ENCODE assay signal across 22 cellular contexts in genomic region chr6:108974201-108974600, GRCh38.
"Had no signal": no experiment of that assay in that cellular context is flagged by ENCODE, and none has a peak within 500 bp of the region (broad histone marks: within the 10 kb centered on the region; RNA-seq: fewer than 3 reads in every experiment).

No MANE protein-coding gene starts in this region.

- ATAC-seq: K562 had no signal

- H3K4me3 ChIP-seq: K562 had no signal

- H3K9ac ChIP-seq: KMS-11, SK-N-SH had no signal

- H3K27ac ChIP-seq: HL-60, KMS-11 had no signal

- DNase-seq: Kasumi-1, MV-4-11, NCI-H1048, NCI-H1105, NCI-H1417, NCI-H1436 treated with DMSO at 0.1 percent for 48 hours, NCI-H1694, NCI-H187 treated with DMSO at 0.1 percent for 48 hours, NCI-H2029 treated with DMSO at 0.1 percent for 48 hours, NCI-H2171 treated with DMSO at 0.1 percent for 48 hours, NCI-H226, NCI-H446, NCI-H510A, NCI-H524 treated with DMSO at 0.1 percent for 48 hours, NCI-H69, NCI-H774, RPMI8226, SHP77, SK-N-SH had no signal

- H3K4me2 ChIP-seq: KMS-11, SK-N-SH had no signal

- H3K9me3 ChIP-seq: SK-N-SH had no signal
